9 cellular contexts compared by ENCODE assay signal in genomic region chr19:42023121-42023942, GRCh38. TPM values are rescaled to one million over a fixed set of nuclear protein-coding genes. Genes with fewer than 3 reads are reported as not detected.
DNase-seq lines count a peak whose midpoint lies in the region; ATAC-seq and TF ChIP-seq lines count a peak whose summit lies in the region.
"Had no signal": no experiment of that assay in that cellular context is flagged by ENCODE, and none has a peak within 500 bp of the region (broad histone marks: within the 10 kb centered on the region; RNA-seq: fewer than 3 reads in every experiment).

No MANE protein-coding gene starts in this region.

- no peaks in the 10 kb centered on the region for H3K4me1 Mint-ChIP-seq in activated naive CD4-positive, alpha-beta T cell treated with anti-CD3 and anti-CD28 coated beads, Interleukin-2, amount 10 ng/mL, durations not matched to agents 7 days and 5 days
- peaks cover 5% of the 10 kb centered on the region for H3K4me1 Mint-ChIP-seq in T-helper 17 cell

- H3K4me1 ChIP-seq in Loucy (ENCODE audit: insufficient read depth, low read length, poor library complexity, severe bottlenecking) = peaks cover 15% of the 10 kb centered on the region
- peaks cover 41% of the 10 kb centered on the region for H3K4me1 ChIP-seq in osteoblast (ENCODE audit: insufficient read depth, low read length)

- TF ChIP-seq CTCF in Loucy (conservative IDR thresholded peaks at IDR 0.05; ENCODE audit: low read length) (peak; percentile 80), osteoblast (IDR thresholded peaks at IDR 0.05; ENCODE audit: extremely low read depth, low read depth, low read length) (peak; percentile 43)

- no peaks in the 10 kb centered on the region for H3K9me3 ChIP-seq in Loucy (ENCODE audit: insufficient read depth, low read depth, low read length)
- H3K9me3 ChIP-seq in osteoblast (ENCODE audit: low read depth, low read length) = no peaks in the 10 kb centered on the region
- no peaks in the 10 kb centered on the region for H3K9me3 ChIP-seq in T-helper 17 cell (ENCODE audit: control insufficient read depth, low read length, poor library complexity, severe bottlenecking)

- no peaks in the 10 kb centered on the region for H3K79me2 ChIP-seq in Loucy (ENCODE audit: insufficient read depth, low read length)
- no peaks in the 10 kb centered on the region for H3K79me2 ChIP-seq in osteoblast (ENCODE audit: insufficient read depth, low read length)

- H4K20me1 ChIP-seq in Loucy (ENCODE audit: insufficient read depth, low read length, poor library complexity, severe bottlenecking) (no peaks in the 10 kb centered on the region), osteoblast (ENCODE audit: insufficient read depth, low read length) (no peaks in the 10 kb centered on the region)

- H3K36me3 ChIP-seq in Loucy (ENCODE audit: insufficient read depth, low read length) (no peaks in the 10 kb centered on the region), osteoblast (ENCODE audit: insufficient read depth, low read length) (no peaks in the 10 kb centered on the region)

- no peaks in the 10 kb centered on the region for H3K36me3 Mint-ChIP-seq in activated naive CD4-positive, alpha-beta T cell treated with anti-CD3 and anti-CD28 coated beads, Interleukin-2, amount 10 ng/mL, durations not matched to agents 7 days and 5 days
- H3K36me3 Mint-ChIP-seq in T-helper 17 cell (ENCODE audit: low read depth) = peaks cover 12% of the 10 kb centered on the region
- H3K36me3 Mint-ChIP-seq: activated naive CD8-positive, alpha-beta T cell had no signal

- H3K9me2 ChIP-seq in Loucy (replicated peaks; ENCODE audit: low read depth, low read length) = no peaks in the 10 kb centered on the region

- H3K9ac ChIP-seq in Loucy (ENCODE audit: low read depth, low read length, poor library complexity, severe bottlenecking) = no peak overlapping the region

- no peaks in the 10 kb centered on the region for H3F3A ChIP-seq in Loucy (ENCODE audit: low read depth)

- CTCF ChIA-PET in activated naive CD4-positive, alpha-beta T cell treated with anti-CD3 and anti-CD28 coated beads, Interleukin-2, amount 10 ng/mL, durations not matched to agents 7 days and 5 days (lab: Charles Lee) = interaction anchor here (0.6 to 2.7 kb wide), 3 partner anchors 11 to 74 kb away, joined by 3 to 8 read pairs (median 5); no protein-coding TSS in a partner anchor

- ATAC-seq in HG02571 (IDR thresholded peaks at IDR 0.05; ENCODE audit: unreplicated experiment) = no peak
- ATAC-seq in T-helper 17 cell = no peak

- H3K4me3 Mint-ChIP-seq in activated naive CD4-positive, alpha-beta T cell treated with anti-CD3 and anti-CD28 coated beads, Interleukin-2, amount 10 ng/mL, durations not matched to agents 7 days and 5 days = no peak overlapping the region
- H3K4me3 Mint-ChIP-seq in T-helper 17 cell = no peak overlapping the region
- H3K4me3 Mint-ChIP-seq: activated naive CD8-positive, alpha-beta T cell had no signal

- no peak overlapping the region for H3K4me3 ChIP-seq in Loucy (ENCODE audit: low read length, poor library complexity, severe bottlenecking)
- no peak overlapping the region for H3K4me3 ChIP-seq in osteoblast (ENCODE audit: insufficient read depth, low read length)

- no peaks in the 10 kb centered on the region for H3K9me3 Mint-ChIP-seq in activated naive CD4-positive, alpha-beta T cell treated with anti-CD3 and anti-CD28 coated beads, Interleukin-2, amount 10 ng/mL, durations not matched to agents 7 days and 5 days

- H3K27ac ChIP-seq in osteoblast (ENCODE audit: low read depth, low read length) = no peak overlapping the region

- DNase-seq in GDM1 (lab: John Stamatoyannopoulos, UW) (peak; percentile 7), osteoblast (ENCODE audit: insufficient read length, low spot score, missing footprints) (peak; percentile 77), hepatic stellate cell (ENCODE audit: low spot score) (no peak), amygdala (lab: John Stamatoyannopoulos, UW) (no peak), T-helper 17 cell (no peak)
- DNase-seq in activated naive CD4-positive, alpha-beta T cell treated with anti-CD3 and anti-CD28 coated beads, Interleukin-2, amount 10 ng/mL, durations not matched to agents 7 days and 5 days = peak; percentile 38

- peaks cover 28% of the 10 kb centered on the region for H3K27me3 Mint-ChIP-seq in activated naive CD4-positive, alpha-beta T cell treated with anti-CD3 and anti-CD28 coated beads, Interleukin-2, amount 10 ng/mL, durations not matched to agents 7 days and 5 days
- peaks cover 58% of the 10 kb centered on the region for H3K27me3 Mint-ChIP-seq in T-helper 17 cell

- no peaks in the 10 kb centered on the region for H3K27me3 ChIP-seq in Loucy (ENCODE audit: insufficient read depth, low read length, poor library complexity, severe bottlenecking)
- no peaks in the 10 kb centered on the region for H3K27me3 ChIP-seq in osteoblast (ENCODE audit: insufficient read depth, low read length)

- no peak overlapping the region for H3K4me2 ChIP-seq in Loucy (ENCODE audit: low read depth, low read length, poor library complexity, severe bottlenecking)
- no peak overlapping the region for H3K4me2 ChIP-seq in osteoblast (ENCODE audit: insufficient read depth, low read length)

- H2AFZ ChIP-seq in Loucy (ENCODE audit: low read length) (no peak overlapping the region), osteoblast (ENCODE audit: low read length) (no peak overlapping the region)

- H3K27ac Mint-ChIP-seq in activated naive CD4-positive, alpha-beta T cell treated with anti-CD3 and anti-CD28 coated beads, Interleukin-2, amount 10 ng/mL, durations not matched to agents 7 days and 5 days = no peak overlapping the region
- H3K27ac Mint-ChIP-seq in T-helper 17 cell = no peak overlapping the region
- H3K27ac Mint-ChIP-seq: activated naive CD8-positive, alpha-beta T cell had no signal

RNA-seq across cellular contexts. Expression of gene ATP1A3, which starts 29.3 kb away (rescaled TPM):
- total RNA-seq in osteoblast (under 0.01 TPM in 2 replicates), T-helper 17 cell (1 to 10 TPM; 2.2 to 4.9 TPM)

RNA-seq across cellular contexts. Expression of gene GRIK5, which starts 46.7 kb away (rescaled TPM):
- total RNA-seq in osteoblast (under 0.01 TPM in 2 replicates), T-helper 17 cell (under 1 TPM; 0.42 to 0.55 TPM)

RNA-seq across cellular contexts. Expression of gene ZNF574, which starts 52.6 kb away (rescaled TPM):
- 13.6 and 13.8 TPM in 2 replicates for total RNA-seq in osteoblast
- 10 to 100 TPM; 23.1 to 23.6 TPM for total RNA-seq in T-helper 17 cell

Comparison
In these comparisons a context has a peak if more than half of its experiments do, and no peak if none do; other contexts are left out.
1. DNase-seq: peak in GDM1 (single experiment), activated naive CD4-positive, alpha-beta T cell treated with anti-CD3 and anti-CD28 coated beads, Interleukin-2, amount 10 ng/mL, durations not matched to agents 7 days and 5 days (single experiment) and osteoblast (single experiment); none in hepatic stellate cell (single experiment), amygdala (0 of 56) and T-helper 17 cell (0 of 3).